18 cellular contexts compared by ENCODE assay signal in the genomic region with DNA sequence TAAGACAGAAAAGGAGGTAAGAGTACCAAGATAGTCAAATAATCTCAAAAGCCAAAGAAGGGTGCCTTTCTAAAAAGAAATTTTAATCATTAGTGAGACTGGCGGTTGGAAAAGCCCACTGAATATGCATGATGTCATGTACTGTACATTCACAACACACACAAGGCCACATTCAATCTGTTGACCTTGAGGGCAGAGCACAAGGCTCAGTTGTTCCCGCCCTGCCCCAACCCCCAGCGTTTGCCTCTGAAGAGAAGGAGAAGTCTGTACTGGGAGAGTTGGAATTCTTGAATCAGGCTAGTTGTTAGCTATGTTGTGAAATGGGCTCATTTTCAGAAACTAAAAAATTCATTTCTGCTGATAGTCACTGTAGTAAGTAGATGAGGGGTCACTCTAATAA.
DNase-seq lines count a peak whose midpoint lies in the region.
"Had no signal": no experiment of that assay in that cellular context is flagged by ENCODE, and none has a peak within 500 bp of the region (broad histone marks: within the 10 kb centered on the region; RNA-seq: fewer than 3 reads in every experiment).

No MANE protein-coding gene starts in this region.

- H3K27ac ChIP-seq in caudate nucleus (ENCODE audit: low read depth, low read length), result peak overlapping the region; percentile 72
- H3K27ac ChIP-seq: cardiac muscle cell, epithelial cell of prostate had no signal

- DNase-seq in HuH-7 (ENCODE audit: low spot score), result peak; percentile 14
- DNase-seq in caudate nucleus (lab: John Stamatoyannopoulos, UW), result peak in 50 of 61 donors; percentile 8 to 85 (median 51)
- peak; percentile 49 for DNase-seq in iris pigment epithelial cell (ENCODE audit: low read depth)
- DNase-seq in posterior cingulate gyrus, result peak in 8 of 10 donors; percentile 37 to 89 (median 60)
- DNase-seq in activated T-cell treated with anti-CD3 and anti-CD28 coated beads, Interleukin-2, amount 50 U/mL, for 1 hour, result no peak
- DNase-seq in stimulated activated naive CD4-positive, alpha-beta T cell treated with Interleukin-2 at 50 U/mL for 16 hours (lab: John Stamatoyannopoulos, UW), result no peak
- no peak for DNase-seq in activated CD4-positive, alpha-beta T cell treated with anti-CD3 and anti-CD28 coated beads, Interleukin-2, amount 50 U/mL, for 1 hour
- no peak for DNase-seq in HCEC 1CT
- DNase-seq: activated CD4-positive, alpha-beta T cell treated with anti-CD3 and anti-CD28 coated beads for 36 hours; activated CD8-positive, alpha-beta memory T cell treated with anti-CD3 and anti-CD28 coated beads, Interleukin-2, amount 10 ng/mL, durations not matched to agents 7 days and 5 days; DMS 273 treated with DMSO at 0.1 percent for 48 hours; foreskin fibroblast; NCI-H1694 treated with DMSO at 0.1 percent for 48 hours; NCI-H748 treated with DMSO at 0.1 percent for 48 hours; SHP77 treated with DMSO at 0.1 percent for 48 hours; T-cell had no signal

- intact Hi-C loops in posterior cingulate gyrus (cut with DNase I), result no loop called here

Comparison
In these comparisons a context has a peak if more than half of its experiments do, and no peak if none do; other contexts are left out.
1. DNase-seq: peak in HuH-7 (single experiment), caudate nucleus (50 of 61), iris pigment epithelial cell (single experiment) and posterior cingulate gyrus (8 of 10); none in activated T-cell treated with anti-CD3 and anti-CD28 coated beads, Interleukin-2, amount 50 U/mL, for 1 hour (single experiment), stimulated activated naive CD4-positive, alpha-beta T cell treated with Interleukin-2 at 50 U/mL for 16 hours (single experiment), activated CD4-positive, alpha-beta T cell treated with anti-CD3 and anti-CD28 coated beads, Interleukin-2, amount 50 U/mL, for 1 hour (single experiment) and HCEC 1CT (single experiment).